Comparison of ENCODE assay signal across 16 cellular contexts in genomic region chr11:122334546-122335375, GRCh38.
"Had no signal": no experiment of that assay in that cellular context is flagged by ENCODE, and none has a peak within 500 bp of the region (broad histone marks: within the 10 kb centered on the region; RNA-seq: fewer than 3 reads in every experiment).

No MANE protein-coding gene starts in this region.

- H3K36me3 Mint-ChIP-seq: activated naive CD8-positive, alpha-beta T cell; natural killer cell had no signal

- H3K4me1 Mint-ChIP-seq: natural killer cell had no signal

- ATAC-seq: activated CD4-positive, CD25-positive, alpha-beta regulatory T cell treated with anti-CD3 and anti-CD28 coated beads, Interleukin-2, amount 50 U/mL, for 24 hours; activated T-cell treated with anti-CD3 and anti-CD28 coated beads, Interleukin-2, amount 50 U/mL, for 4 hours; mucosa of descending colon; natural killer cell; upper lobe of right lung had no signal

- H3K4me3 Mint-ChIP-seq: activated naive CD8-positive, alpha-beta T cell; activated T-cell treated with anti-CD3 and anti-CD28 coated beads, Interleukin-2, amount 50 U/mL, for 4 hours; natural killer cell; T-helper 2 cell treated with Interferon-gamma antibody and Interleukin-4, amounts not matched to agents 5 μg/mL and 100 μg/mL, for 36 hours had no signal

- DNase-seq: activated gamma-delta T cell; activated T-cell treated with anti-CD3 and anti-CD28 coated beads, Interleukin-2, amount 50 U/mL, for 4 hours; effector CD4-positive, alpha-beta T cell; hypothalamus; mucosa of descending colon; natural killer cell; occipital lobe; sigmoid colon; stimulated activated CD4-positive, alpha-beta T cell treated with anti-CD3 and anti-CD28 coated beads, Interleukin-12 subunit alpha, Interleukin-12 subunit beta, amount 100 ng/mL, for 4 hours; stimulated activated naive CD4-positive, alpha-beta T cell; substantia nigra; upper lobe of right lung had no signal

- H3K27ac Mint-ChIP-seq: activated naive CD8-positive, alpha-beta T cell; natural killer cell; progenitor cell of endocrine pancreas; T-helper 2 cell treated with Interferon-gamma antibody and Interleukin-4, amounts not matched to agents 5 μg/mL and 100 μg/mL, for 36 hours had no signal

- H3K9me3 ChIP-seq: mucosa of descending colon, sigmoid colon, upper lobe of right lung had no signal

- H3K4me3 ChIP-seq: mucosa of descending colon, sigmoid colon, upper lobe of right lung had no signal
